ENCODE assay signal across 18 cellular contexts in the genomic region with DNA sequence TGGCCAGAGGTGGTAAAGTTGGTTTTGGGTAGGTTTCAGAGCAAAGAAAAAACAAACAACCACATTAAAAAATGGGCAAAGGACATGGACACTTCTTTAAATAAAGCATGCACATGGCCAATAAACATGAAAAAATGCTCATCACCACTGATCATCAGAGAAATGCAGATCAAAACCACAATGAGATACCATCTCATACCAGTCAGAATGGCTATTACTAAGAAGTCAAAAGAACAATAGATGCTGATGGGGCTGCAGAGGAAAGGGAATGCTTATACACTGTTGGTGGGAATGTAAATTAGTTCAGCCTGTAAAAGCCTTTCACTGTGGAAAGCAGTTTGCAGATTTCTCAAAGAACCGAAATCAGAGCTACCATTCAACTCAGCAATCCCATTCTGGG.
A peak's percentile ranks its signal among the peaks of the same experiment; 100 is the strongest.
DNase-seq lines count a peak whose midpoint lies in the region; ATAC-seq and TF ChIP-seq lines count a peak whose summit lies in the region.
"Had no signal": no experiment of that assay in that cellular context is flagged by ENCODE, and none has a peak within 500 bp of the region (broad histone marks: within the 10 kb centered on the region; RNA-seq: fewer than 3 reads in every experiment).

No MANE protein-coding gene starts in this region.

- H3K4me3 Mint-ChIP-seq in HFFc6: peak overlapping the region; percentile 43; the same call in 1 of the 2 replicates

- no peaks in the 10 kb centered on the region for H3K9me3 Mint-ChIP-seq in HFFc6

- peak; percentile 87 for ATAC-seq in SK-N-SH treated with all-trans-retinoic acid at 6 μM for 48 hours
- peak; percentile 41 for ATAC-seq in foreskin keratinocyte
- ATAC-seq in GM21528 (IDR thresholded peaks at IDR 0.05; ENCODE audit: low FRiP score, unreplicated experiment): no peak
- ATAC-seq in HG02798 (IDR thresholded peaks at IDR 0.05; ENCODE audit: poor library complexity, unreplicated experiment): no peak

- TF ChIP-seq CTCF in HFFc6 (IDR thresholded peaks at IDR 0.05): no peak
- no peak for TF ChIP-seq CTCF in foreskin keratinocyte (conservative IDR thresholded peaks at IDR 0.05)

- H3K27ac ChIP-seq in foreskin keratinocyte: peak overlapping the region; percentile 26
- H3K27ac ChIP-seq: C4-2B, KMS-11 had no signal

- peaks cover 37% of the 10 kb centered on the region for H3K4me1 Mint-ChIP-seq in HFFc6 (ENCODE audit: low read depth)

- H3K27me3 Mint-ChIP-seq in HFFc6 (ENCODE audit: insufficient read depth): peaks cover 2% of the 10 kb centered on the region

- H3K27ac Mint-ChIP-seq in HFFc6: no peak overlapping the region

- DNase-seq in A172 (ENCODE audit: low spot score) (peak; percentile 19), HFFc6 (peak; percentile 66), foreskin keratinocyte (peak in 1 of 2 donors; percentile 56), germinal center (ENCODE audit: low spot score) (no peak), dermis blood vessel endothelial cell (no peak)
- DNase-seq: 8988T, DMS153, MM.1S, NCI-H1105 treated with DMSO at 0.1 percent for 48 hours, NCI-H187, NCI-H2171, NCI-H774, SHP77 treated with DMSO at 0.1 percent for 48 hours had no signal

- H3K27me3 ChIP-seq in foreskin keratinocyte: no peaks in the 10 kb centered on the region

- H3K4me1 ChIP-seq in foreskin keratinocyte: peaks cover 26% of the 10 kb centered on the region

- H3K36me3 Mint-ChIP-seq in HFFc6 (ENCODE audit: low read depth): no peaks in the 10 kb centered on the region

TF ChIP-seq in SK-N-SH treated with all-trans-retinoic acid at 6 μM for 48 hours, 23 proteins besides CTCF, POLR2A, EP300 and RAD21:
- TF ChIP-seq ZC3H10 (CRISPR knock-in tag; IDR thresholded peaks at IDR 0.05) (no peak), CSDC2 (CRISPR knock-in tag; IDR thresholded peaks at IDR 0.05) (no peak)

Comparison
In these comparisons a context has a peak if more than half of its experiments do, and no peak if none do; other contexts are left out.
1. DNase-seq: peak in A172 (single experiment) and HFFc6 (single experiment); none in germinal center (single experiment) and dermis blood vessel endothelial cell (single experiment).
2. ATAC-seq: peak in SK-N-SH treated with all-trans-retinoic acid at 6 μM for 48 hours (single experiment) and foreskin keratinocyte (single experiment); none in GM21528 (single experiment) and HG02798 (single experiment).